1 cellular context compared by ENCODE assay signal in the genomic region with DNA sequence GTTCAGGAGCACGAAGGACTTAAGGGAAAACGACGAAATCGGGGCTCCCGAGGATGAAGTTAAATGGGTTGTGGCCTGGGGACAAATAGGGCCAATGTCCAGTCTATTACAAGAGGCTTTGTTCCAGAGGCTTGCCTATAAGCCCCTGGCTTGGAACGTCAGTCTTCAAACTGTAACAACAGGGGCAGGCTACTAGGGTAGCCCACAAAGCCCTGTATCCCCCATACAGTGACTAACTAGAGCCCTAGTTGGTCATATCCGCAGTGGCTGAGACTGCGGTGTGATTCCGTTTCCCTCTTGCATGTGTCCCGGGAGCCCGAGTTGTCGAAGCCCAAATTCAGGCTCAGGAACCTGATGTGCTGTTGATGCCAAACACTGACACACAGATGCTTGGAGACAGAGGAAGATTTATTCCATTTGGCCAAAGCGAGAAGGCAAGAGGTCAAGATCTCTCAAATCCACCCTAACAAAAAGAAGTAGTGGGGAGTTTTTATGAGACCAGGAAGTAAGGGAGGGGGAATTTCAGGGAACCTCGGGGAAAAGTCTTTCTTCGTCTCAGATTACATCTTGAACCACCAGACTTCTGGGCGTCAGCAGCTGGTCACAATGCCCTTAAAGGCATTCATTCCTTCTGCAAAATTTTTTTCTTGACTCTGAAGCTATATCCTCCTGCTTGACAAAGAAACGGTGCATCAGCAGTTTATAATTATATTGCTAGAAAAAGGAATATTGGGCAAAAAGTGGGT.
TF ChIP-seq lines count a peak whose summit lies in the region.

No MANE protein-coding gene starts in this region.

TF ChIP-seq in GM23338, 12 proteins besides CTCF, POLR2A, EP300 and RAD21 (continued from another document):
- TF ChIP-seq EZH2 (IDR thresholded peaks at IDR 0.05; ENCODE audit: low read depth, unreplicated experiment) (no peak), EZH2phosphoT487 (IDR thresholded peaks at IDR 0.05; ENCODE audit: unreplicated experiment) (no peak), STAT1 (IDR thresholded peaks at IDR 0.05; ENCODE audit: unreplicated experiment) (no peak), ZNF114 (CRISPR knock-in tag; IDR thresholded peaks at IDR 0.05) (no peak), POLR2AphosphoS5 (IDR thresholded peaks at IDR 0.05; ENCODE audit: low read depth) (no peak), NANOG (IDR thresholded peaks at IDR 0.05; ENCODE audit: borderline replicate concordance) (no peak), ZNF331 (CRISPR knock-in tag; IDR thresholded peaks at IDR 0.05; ENCODE audit: low read depth) (no peak), JUNB (IDR thresholded peaks at IDR 0.05; ENCODE audit: unreplicated experiment) (no peak)
- TF ChIP-seq, protein P1, sequence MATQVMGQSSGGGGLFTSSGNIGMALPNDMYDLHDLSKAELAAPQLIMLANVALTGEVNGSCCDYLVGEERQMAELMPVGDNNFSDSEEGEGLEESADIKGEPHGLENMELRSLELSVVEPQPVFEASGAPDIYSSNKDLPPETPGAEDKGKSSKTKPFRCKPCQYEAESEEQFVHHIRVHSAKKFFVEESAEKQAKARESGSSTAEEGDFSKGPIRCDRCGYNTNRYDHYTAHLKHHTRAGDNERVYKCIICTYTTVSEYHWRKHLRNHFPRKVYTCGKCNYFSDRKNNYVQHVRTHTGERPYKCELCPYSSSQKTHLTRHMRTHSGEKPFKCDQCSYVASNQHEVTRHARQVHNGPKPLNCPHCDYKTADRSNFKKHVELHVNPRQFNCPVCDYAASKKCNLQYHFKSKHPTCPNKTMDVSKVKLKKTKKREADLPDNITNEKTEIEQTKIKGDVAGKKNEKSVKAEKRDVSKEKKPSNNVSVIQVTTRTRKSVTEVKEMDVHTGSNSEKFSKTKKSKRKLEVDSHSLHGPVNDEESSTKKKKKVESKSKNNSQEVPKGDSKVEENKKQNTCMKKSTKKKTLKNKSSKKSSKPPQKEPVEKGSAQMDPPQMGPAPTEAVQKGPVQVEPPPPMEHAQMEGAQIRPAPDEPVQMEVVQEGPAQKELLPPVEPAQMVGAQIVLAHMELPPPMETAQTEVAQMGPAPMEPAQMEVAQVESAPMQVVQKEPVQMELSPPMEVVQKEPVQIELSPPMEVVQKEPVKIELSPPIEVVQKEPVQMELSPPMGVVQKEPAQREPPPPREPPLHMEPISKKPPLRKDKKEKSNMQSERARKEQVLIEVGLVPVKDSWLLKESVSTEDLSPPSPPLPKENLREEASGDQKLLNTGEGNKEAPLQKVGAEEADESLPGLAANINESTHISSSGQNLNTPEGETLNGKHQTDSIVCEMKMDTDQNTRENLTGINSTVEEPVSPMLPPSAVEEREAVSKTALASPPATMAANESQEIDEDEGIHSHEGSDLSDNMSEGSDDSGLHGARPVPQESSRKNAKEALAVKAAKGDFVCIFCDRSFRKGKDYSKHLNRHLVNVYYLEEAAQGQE (IDR thresholded peaks at IDR 0.05; ENCODE audit: unreplicated experiment), result no peak
- TF ChIP-seq, protein P2, sequence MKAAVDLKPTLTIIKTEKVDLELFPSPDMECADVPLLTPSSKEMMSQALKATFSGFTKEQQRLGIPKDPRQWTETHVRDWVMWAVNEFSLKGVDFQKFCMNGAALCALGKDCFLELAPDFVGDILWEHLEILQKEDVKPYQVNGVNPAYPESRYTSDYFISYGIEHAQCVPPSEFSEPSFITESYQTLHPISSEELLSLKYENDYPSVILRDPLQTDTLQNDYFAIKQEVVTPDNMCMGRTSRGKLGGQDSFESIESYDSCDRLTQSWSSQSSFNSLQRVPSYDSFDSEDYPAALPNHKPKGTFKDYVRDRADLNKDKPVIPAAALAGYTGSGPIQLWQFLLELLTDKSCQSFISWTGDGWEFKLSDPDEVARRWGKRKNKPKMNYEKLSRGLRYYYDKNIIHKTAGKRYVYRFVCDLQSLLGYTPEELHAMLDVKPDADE (IDR thresholded peaks at IDR 0.05), result no peak
TF ChIP-seq in GM23338: peak in this region for 0.
